ENCODE assay signal across 2 cellular contexts in the genomic region with DNA sequence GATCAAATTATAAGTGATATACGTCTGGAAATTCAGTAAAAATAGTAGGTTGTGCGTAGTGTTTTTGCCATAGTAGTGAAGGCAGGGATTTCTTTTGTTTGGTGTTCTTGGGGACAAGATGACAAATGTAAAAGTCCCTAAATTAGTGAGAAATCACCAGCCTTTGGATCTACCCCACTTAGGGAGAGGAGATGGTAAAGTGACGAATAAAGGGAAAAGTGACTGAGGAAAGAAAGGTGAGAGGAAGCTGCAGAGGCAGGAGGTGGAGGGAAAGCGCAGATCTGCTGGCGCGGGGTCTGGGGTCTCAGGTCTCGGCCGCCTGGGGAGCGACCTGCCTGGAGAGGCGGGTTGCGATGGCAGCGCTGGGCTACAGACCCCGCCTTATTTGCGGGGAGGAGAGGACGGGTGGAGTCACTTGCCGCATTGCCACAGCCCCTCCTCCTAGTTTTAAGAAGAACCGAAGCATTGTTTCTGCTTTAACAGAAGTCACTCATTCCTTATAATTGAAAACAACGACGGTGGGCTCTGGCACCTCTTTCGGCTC.
TF ChIP-seq lines count a peak whose summit lies in the region.

No MANE protein-coding gene starts in this region.

TF ChIP-seq in HepG2, 621 proteins besides CTCF, POLR2A, EP300 and RAD21:
- TF ChIP-seq ZNF331 (CRISPR knock-in tag; IDR thresholded peaks at IDR 0.05) (no peak), HNRNPL (IDR thresholded peaks at IDR 0.05; ENCODE audit: low read depth, low read length) (no peak), CHD2 (IDR thresholded peaks at IDR 0.05; ENCODE audit: low read depth, low read length) (no peak), ZNF264 (CRISPR knock-in tag; IDR thresholded peaks at IDR 0.05) (no peak)

TF ChIP-seq in K562, 482 proteins besides CTCF, POLR2A, EP300 and RAD21:
- peak; percentile 89 for TF ChIP-seq ZNF24 (IDR thresholded peaks at IDR 0.05)
- TF ChIP-seq JUND (IDR thresholded peaks at IDR 0.05; ENCODE audit: borderline replicate concordance, low read depth, low read length) = 0 out of 2 replicates have a peak, but pooled peaks have one; percentile 23
- TF ChIP-seq JUND (tag; IDR thresholded peaks at IDR 0.05; ENCODE audit: borderline replicate concordance, low read depth, low read length) = no peak; the same call in 2 of the 3 replicates
- no peak for TF ChIP-seq MCM7 (IDR thresholded peaks at IDR 0.05)
- no peak for TF ChIP-seq NFYB (IDR thresholded peaks at IDR 0.05; ENCODE audit: extremely low read depth, insufficient read length)
- TF ChIP-seq HNRNPLL (IDR thresholded peaks at IDR 0.05; ENCODE audit: low read depth, low read length, poor library complexity, severe bottlenecking) = peak; percentile 60
- TF ChIP-seq, protein P1, sequence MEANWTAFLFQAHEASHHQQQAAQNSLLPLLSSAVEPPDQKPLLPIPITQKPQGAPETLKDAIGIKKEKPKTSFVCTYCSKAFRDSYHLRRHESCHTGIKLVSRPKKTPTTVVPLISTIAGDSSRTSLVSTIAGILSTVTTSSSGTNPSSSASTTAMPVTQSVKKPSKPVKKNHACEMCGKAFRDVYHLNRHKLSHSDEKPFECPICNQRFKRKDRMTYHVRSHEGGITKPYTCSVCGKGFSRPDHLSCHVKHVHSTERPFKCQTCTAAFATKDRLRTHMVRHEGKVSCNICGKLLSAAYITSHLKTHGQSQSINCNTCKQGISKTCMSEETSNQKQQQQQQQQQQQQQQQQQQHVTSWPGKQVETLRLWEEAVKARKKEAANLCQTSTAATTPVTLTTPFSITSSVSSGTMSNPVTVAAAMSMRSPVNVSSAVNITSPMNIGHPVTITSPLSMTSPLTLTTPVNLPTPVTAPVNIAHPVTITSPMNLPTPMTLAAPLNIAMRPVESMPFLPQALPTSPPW (CRISPR knock-in tag; IDR thresholded peaks at IDR 0.05) = peak; percentile 74
- TF ChIP-seq POLR2AphosphoS5 (IDR thresholded peaks at IDR 0.05; ENCODE audit: control insufficient read depth, insufficient read depth, low read depth, low read length) = peak; percentile 45; the same call in 1 of the 2 replicates
- TF ChIP-seq, protein P2, sequence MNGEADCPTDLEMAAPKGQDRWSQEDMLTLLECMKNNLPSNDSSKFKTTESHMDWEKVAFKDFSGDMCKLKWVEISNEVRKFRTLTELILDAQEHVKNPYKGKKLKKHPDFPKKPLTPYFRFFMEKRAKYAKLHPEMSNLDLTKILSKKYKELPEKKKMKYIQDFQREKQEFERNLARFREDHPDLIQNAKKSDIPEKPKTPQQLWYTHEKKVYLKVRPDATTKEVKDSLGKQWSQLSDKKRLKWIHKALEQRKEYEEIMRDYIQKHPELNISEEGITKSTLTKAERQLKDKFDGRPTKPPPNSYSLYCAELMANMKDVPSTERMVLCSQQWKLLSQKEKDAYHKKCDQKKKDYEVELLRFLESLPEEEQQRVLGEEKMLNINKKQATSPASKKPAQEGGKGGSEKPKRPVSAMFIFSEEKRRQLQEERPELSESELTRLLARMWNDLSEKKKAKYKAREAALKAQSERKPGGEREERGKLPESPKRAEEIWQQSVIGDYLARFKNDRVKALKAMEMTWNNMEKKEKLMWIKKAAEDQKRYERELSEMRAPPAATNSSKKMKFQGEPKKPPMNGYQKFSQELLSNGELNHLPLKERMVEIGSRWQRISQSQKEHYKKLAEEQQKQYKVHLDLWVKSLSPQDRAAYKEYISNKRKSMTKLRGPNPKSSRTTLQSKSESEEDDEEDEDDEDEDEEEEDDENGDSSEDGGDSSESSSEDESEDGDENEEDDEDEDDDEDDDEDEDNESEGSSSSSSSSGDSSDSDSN (IDR thresholded peaks at IDR 0.05; ENCODE audit: borderline replicate concordance in 1 of 2, low read depth in 2 of 2, low read length in 2 of 2) = 0 out of 4 replicates have a peak, but pooled peaks of 1 of the 2 experiments have one; percentile 39
- peak; percentile 83 for TF ChIP-seq SUPT5H (IDR thresholded peaks at IDR 0.05)
- peak; percentile 70 for TF ChIP-seq MYNN (IDR thresholded peaks at IDR 0.05)
- TF ChIP-seq MYNN (CRISPR knock-in tag; IDR thresholded peaks at IDR 0.05) = no peak
- TF ChIP-seq, protein P3, sequence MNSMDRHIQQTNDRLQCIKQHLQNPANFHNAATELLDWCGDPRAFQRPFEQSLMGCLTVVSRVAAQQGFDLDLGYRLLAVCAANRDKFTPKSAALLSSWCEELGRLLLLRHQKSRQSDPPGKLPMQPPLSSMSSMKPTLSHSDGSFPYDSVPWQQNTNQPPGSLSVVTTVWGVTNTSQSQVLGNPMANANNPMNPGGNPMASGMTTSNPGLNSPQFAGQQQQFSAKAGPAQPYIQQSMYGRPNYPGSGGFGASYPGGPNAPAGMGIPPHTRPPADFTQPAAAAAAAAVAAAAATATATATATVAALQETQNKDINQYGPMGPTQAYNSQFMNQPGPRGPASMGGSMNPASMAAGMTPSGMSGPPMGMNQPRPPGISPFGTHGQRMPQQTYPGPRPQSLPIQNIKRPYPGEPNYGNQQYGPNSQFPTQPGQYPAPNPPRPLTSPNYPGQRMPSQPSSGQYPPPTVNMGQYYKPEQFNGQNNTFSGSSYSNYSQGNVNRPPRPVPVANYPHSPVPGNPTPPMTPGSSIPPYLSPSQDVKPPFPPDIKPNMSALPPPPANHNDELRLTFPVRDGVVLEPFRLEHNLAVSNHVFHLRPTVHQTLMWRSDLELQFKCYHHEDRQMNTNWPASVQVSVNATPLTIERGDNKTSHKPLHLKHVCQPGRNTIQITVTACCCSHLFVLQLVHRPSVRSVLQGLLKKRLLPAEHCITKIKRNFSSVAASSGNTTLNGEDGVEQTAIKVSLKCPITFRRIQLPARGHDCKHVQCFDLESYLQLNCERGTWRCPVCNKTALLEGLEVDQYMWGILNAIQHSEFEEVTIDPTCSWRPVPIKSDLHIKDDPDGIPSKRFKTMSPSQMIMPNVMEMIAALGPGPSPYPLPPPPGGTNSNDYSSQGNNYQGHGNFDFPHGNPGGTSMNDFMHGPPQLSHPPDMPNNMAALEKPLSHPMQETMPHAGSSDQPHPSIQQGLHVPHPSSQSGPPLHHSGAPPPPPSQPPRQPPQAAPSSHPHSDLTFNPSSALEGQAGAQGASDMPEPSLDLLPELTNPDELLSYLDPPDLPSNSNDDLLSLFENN (IDR thresholded peaks at IDR 0.05; ENCODE audit: low read depth in 2 of 2, low read length in 2 of 2) = peak in 1 of 2 experiments; percentile 12; a peak in 1 of 4 replicates
- TF ChIP-seq SMAD1 (IDR thresholded peaks at IDR 0.05; ENCODE audit: low read depth, low read length, partially characterized antibody) = no peak
- TF ChIP-seq ZNF263 (CRISPR knock-in tag; IDR thresholded peaks at IDR 0.05; ENCODE audit: borderline replicate concordance) = peak; percentile 36; the same call in 1 of the 2 replicates
- peak; percentile 17 for TF ChIP-seq TAF9B (IDR thresholded peaks at IDR 0.05; ENCODE audit: partially characterized antibody)
- TF ChIP-seq CXXC5 (CRISPR knock-in tag; IDR thresholded peaks at IDR 0.05) = peak; percentile 54
- TF ChIP-seq, protein P4, sequence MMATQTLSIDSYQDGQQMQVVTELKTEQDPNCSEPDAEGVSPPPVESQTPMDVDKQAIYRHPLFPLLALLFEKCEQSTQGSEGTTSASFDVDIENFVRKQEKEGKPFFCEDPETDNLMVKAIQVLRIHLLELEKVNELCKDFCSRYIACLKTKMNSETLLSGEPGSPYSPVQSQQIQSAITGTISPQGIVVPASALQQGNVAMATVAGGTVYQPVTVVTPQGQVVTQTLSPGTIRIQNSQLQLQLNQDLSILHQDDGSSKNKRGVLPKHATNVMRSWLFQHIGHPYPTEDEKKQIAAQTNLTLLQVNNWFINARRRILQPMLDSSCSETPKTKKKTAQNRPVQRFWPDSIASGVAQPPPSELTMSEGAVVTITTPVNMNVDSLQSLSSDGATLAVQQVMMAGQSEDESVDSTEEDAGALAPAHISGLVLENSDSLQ (IDR thresholded peaks at IDR 0.05) = peak; percentile 11; the same call in 1 of the 2 replicates
- peak; percentile 25 for TF ChIP-seq TBP (optimal IDR thresholded peaks at IDR 0.05; ENCODE audit: low read depth, low read length)
- TF ChIP-seq, protein P5, sequence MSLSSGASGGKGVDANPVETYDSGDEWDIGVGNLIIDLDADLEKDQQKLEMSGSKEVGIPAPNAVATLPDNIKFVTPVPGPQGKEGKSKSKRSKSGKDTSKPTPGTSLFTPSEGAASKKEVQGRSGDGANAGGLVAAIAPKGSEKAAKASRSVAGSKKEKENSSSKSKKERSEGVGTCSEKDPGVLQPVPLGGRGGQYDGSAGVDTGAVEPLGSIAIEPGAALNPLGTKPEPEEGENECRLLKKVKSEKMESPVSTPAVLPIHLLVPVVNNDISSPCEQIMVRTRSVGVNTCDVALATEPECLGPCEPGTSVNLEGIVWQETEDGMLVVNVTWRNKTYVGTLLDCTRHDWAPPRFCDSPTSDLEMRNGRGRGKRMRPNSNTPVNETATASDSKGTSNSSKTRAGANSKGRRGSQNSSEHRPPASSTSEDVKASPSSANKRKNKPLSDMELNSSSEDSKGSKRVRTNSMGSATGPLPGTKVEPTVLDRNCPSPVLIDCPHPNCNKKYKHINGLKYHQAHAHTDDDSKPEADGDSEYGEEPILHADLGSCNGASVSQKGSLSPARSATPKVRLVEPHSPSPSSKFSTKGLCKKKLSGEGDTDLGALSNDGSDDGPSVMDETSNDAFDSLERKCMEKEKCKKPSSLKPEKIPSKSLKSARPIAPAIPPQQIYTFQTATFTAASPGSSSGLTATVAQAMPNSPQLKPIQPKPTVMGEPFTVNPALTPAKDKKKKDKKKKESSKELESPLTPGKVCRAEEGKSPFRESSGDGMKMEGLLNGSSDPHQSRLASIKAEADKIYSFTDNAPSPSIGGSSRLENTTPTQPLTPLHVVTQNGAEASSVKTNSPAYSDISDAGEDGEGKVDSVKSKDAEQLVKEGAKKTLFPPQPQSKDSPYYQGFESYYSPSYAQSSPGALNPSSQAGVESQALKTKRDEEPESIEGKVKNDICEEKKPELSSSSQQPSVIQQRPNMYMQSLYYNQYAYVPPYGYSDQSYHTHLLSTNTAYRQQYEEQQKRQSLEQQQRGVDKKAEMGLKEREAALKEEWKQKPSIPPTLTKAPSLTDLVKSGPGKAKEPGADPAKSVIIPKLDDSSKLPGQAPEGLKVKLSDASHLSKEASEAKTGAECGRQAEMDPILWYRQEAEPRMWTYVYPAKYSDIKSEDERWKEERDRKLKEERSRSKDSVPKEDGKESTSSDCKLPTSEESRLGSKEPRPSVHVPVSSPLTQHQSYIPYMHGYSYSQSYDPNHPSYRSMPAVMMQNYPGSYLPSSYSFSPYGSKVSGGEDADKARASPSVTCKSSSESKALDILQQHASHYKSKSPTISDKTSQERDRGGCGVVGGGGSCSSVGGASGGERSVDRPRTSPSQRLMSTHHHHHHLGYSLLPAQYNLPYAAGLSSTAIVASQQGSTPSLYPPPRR (CRISPR knock-in tag; IDR thresholded peaks at IDR 0.05; ENCODE audit: borderline replicate concordance) = no peak
- TF ChIP-seq ZBTB7A (IDR thresholded peaks at IDR 0.05; ENCODE audit: borderline replicate concordance, control insufficient read depth, low read depth, low read length) = peak; percentile 89
- TF ChIP-seq PHF8 (IDR thresholded peaks at IDR 0.05; ENCODE audit: borderline replicate concordance, low read length) = peak; percentile 39; the same call in 1 of the 2 replicates
- no peak for TF ChIP-seq PYGO2 (tag; IDR thresholded peaks at IDR 0.05)
- no peak for TF ChIP-seq DIDO1 (tag; IDR thresholded peaks at IDR 0.05; ENCODE audit: low read depth)
- peak in 1 of 2 experiments; percentile 35; a peak in 1 of 4 replicates for TF ChIP-seq SRF (CRISPR knock-in tag; IDR thresholded peaks at IDR 0.05)
- TF ChIP-seq MAZ (CRISPR knock-in tag; conservative IDR thresholded peaks at IDR 0.05 in 1 of 2, IDR thresholded peaks at IDR 0.05 in 1 of 2) = peak; percentile 26 to 45; a peak in 3 of 4 replicates
- TF ChIP-seq HDAC1 (IDR thresholded peaks at IDR 0.05) = 0 out of 4 replicates have a peak, but pooled peaks of 1 of the 2 experiments have one; percentile 20
- TF ChIP-seq RFX1 (IDR thresholded peaks at IDR 0.05) = peak; percentile 81
- peak; percentile 59; the same call in 1 of the 2 replicates for TF ChIP-seq POLR2G (IDR thresholded peaks at IDR 0.05; ENCODE audit: low read depth, low read length)
- TF ChIP-seq, protein P6, sequence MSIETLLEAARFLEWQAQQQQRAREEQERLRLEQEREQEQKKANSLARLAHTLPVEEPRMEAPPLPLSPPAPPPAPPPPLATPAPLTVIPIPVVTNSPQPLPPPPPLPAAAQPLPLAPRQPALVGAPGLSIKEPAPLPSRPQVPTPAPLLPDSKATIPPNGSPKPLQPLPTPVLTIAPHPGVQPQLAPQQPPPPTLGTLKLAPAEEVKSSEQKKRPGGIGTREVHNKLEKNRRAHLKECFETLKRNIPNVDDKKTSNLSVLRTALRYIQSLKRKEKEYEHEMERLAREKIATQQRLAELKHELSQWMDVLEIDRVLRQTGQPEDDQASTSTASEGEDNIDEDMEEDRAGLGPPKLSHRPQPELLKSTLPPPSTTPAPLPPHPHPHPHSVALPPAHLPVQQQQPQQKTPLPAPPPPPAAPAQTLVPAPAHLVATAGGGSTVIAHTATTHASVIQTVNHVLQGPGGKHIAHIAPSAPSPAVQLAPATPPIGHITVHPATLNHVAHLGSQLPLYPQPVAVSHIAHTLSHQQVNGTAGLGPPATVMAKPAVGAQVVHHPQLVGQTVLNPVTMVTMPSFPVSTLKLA (conservative IDR thresholded peaks at IDR 0.05) = 0 out of 4 replicates have a peak, but pooled peaks have one; percentile 5 to 7
- TF ChIP-seq ATF1 (CRISPR knock-in tag; IDR thresholded peaks at IDR 0.05) = no peak
- peak; percentile 42; the same call in 1 of the 2 replicates for TF ChIP-seq ATF1 (tag; IDR thresholded peaks at IDR 0.05)
- TF ChIP-seq FOXM1 (IDR thresholded peaks at IDR 0.05; ENCODE audit: low read depth) = 0 out of 2 replicates have a peak, but pooled peaks have one; percentile 6
- TF ChIP-seq FOXM1 (CRISPR knock-in tag; IDR thresholded peaks at IDR 0.05; ENCODE audit: low read depth) = no peak
- TF ChIP-seq KLF16 (IDR thresholded peaks at IDR 0.05) = no peak
- peak; percentile 73 for TF ChIP-seq RBFOX2 (IDR thresholded peaks at IDR 0.05; ENCODE audit: low read depth, low read length)
- TF ChIP-seq POLR2B (IDR thresholded peaks at IDR 0.05; ENCODE audit: low read depth, partially characterized antibody) = peak; percentile 87
- TF ChIP-seq GTF2A2 (tag; IDR thresholded peaks at IDR 0.05) = no peak
- TF ChIP-seq SOX6 (IDR thresholded peaks at IDR 0.05) = 0 out of 2 replicates have a peak, but pooled peaks have one; percentile 13
- peak; percentile 65 for TF ChIP-seq RBBP5 (IDR thresholded peaks at IDR 0.05; ENCODE audit: borderline replicate concordance, insufficient read depth, low read length, poor library complexity, severe bottlenecking)
- TF ChIP-seq YY1 (IDR thresholded peaks at IDR 0.05; ENCODE audit: borderline replicate concordance in 1 of 3, control insufficient read depth in 1 of 3, extremely low read depth in 1 of 3, insufficient read depth in 3 of 3, insufficient read length in 1 of 3, insufficient replicate concordance in 2 of 3, low read depth in 1 of 3, low read length in 2 of 3) = peak in 1 of 3 experiments; percentile 35
TF ChIP-seq in K562: peak in this region for 29.
